Comparison of ENCODE assay signal across 14 cellular contexts in the genomic region with DNA sequence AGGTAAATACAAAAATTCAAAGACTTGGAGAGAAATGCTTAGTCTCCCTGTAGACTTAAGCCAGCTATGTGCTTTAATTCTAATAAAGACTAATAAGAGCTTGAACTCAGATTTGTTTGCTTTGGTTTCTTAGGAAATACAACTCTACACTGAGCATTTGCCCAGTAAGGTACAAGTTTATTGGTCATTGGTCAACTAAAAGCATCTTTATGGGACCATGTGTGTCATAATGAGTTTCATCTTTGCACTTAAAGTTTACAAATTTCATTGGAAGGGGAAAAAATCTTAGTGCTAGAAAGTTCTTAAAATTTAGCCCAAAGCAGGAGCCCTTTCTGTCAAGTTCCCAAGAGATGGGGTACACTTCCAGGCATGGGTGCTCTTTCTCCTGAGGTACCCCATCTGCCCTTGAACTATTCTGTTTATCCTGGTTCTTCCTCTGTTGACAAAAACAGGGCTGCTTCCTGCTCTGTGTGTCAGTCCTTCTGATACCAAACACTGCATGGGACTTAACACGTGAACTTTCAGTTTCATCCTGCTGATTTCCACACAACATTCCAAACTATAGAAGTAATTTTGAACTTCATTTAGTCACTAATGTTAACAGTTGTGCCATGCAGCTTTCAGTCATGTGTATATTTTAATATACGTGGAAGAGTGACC.
DNase-seq lines count a peak whose midpoint lies in the region; ATAC-seq and TF ChIP-seq lines count a peak whose summit lies in the region.
"Had no signal": no experiment of that assay in that cellular context is flagged by ENCODE, and none has a peak within 500 bp of the region (broad histone marks: within the 10 kb centered on the region; RNA-seq: fewer than 3 reads in every experiment).

No MANE protein-coding gene starts in this region.

- H3K4me2 ChIP-seq in mammary epithelial cell (ENCODE audit: insufficient read depth, low read depth, low read length) = no peak overlapping the region
- H3K4me2 ChIP-seq in smooth muscle cell = no peak overlapping the region

- no peak for TF ChIP-seq CTCF in mammary epithelial cell (conservative IDR thresholded peaks at IDR 0.05 in 1 of 2, IDR thresholded peaks at IDR 0.05 in 1 of 2; ENCODE audit: extremely low read depth in 1 of 2, insufficient read depth in 1 of 2, low read depth in 1 of 2, low read length in 2 of 2)
- TF ChIP-seq CTCF in heart right ventricle (IDR thresholded peaks at IDR 0.05) = no peak
- TF ChIP-seq CTCF in smooth muscle cell (IDR thresholded peaks at IDR 0.05; ENCODE audit: borderline replicate concordance, insufficient read depth, poor library complexity, severe bottlenecking) = no peak

- H3K4me3 ChIP-seq in mammary epithelial cell (replicated peaks in 1 of 3; ENCODE audit: insufficient read depth in 1 of 3, low read depth in 2 of 3, low read length in 3 of 3) (no peak overlapping the region), heart right ventricle (no peak overlapping the region), smooth muscle cell (no peak overlapping the region)
- H3K4me3 ChIP-seq: HAP-1 had no signal

- H3K4me1 ChIP-seq in mammary epithelial cell (ENCODE audit: insufficient read depth, low read length) (peaks cover 10% of the 10 kb centered on the region), heart right ventricle (peaks cover 2 to 89% (median 47%) of the 10 kb centered on the region in 9 donors), smooth muscle cell (ENCODE audit: low read depth) (no peaks in the 10 kb centered on the region)
- H3K4me1 ChIP-seq: HAP-1 had no signal

- in situ Hi-C loops in mammary epithelial cell (cut with MboI; ENCODE audit: low sequenced_read_pairs in 2 of 2) = no loop called here

- H3K9me3 ChIP-seq in mammary epithelial cell (replicated peaks; ENCODE audit: insufficient read depth, low read length) = no peaks in the 10 kb centered on the region
- no peaks in the 10 kb centered on the region for H3K9me3 ChIP-seq in heart right ventricle
- H3K9me3 ChIP-seq in smooth muscle cell (replicated peaks; ENCODE audit: low read depth) = no peaks in the 10 kb centered on the region
- H3K9me3 ChIP-seq: HAP-1 had no signal

- H2AFZ ChIP-seq in mammary epithelial cell (ENCODE audit: low read depth, low read length) (no peak overlapping the region), smooth muscle cell (ENCODE audit: low read depth) (no peak overlapping the region)

- no TSS peak for BruUV-seq in mammary epithelial cell (replicated peaks; lab: Mats Ljungman, UMichigan)

- 50% methylated on average over 2 of the region's 2 CpGs for WGBS in mammary epithelial cell (ENCODE audit: low coverage, missing lambda C conversion rate)
- WGBS in heart right ventricle, 2 donors = 0 to 15% methylated on average over 2 of the region's 2 CpGs
- WGBS in smooth muscle cell (ENCODE audit: low lambda C conversion rate) = 24% methylated on average over 2 of the region's 2 CpGs

- peak; percentile 4 to 50 (median 18) for ATAC-seq in heart right ventricle

- H3K9ac ChIP-seq in mammary epithelial cell (ENCODE audit: insufficient read depth, low read length) = no peak overlapping the region
- no peak overlapping the region for H3K9ac ChIP-seq in smooth muscle cell (ENCODE audit: low read depth)

- H3K27me3 ChIP-seq in mammary epithelial cell (ENCODE audit: insufficient read depth, low read length) (no peaks in the 10 kb centered on the region), heart right ventricle (no peaks in the 10 kb centered on the region), smooth muscle cell (ENCODE audit: low read depth) (no peaks in the 10 kb centered on the region)

- no peaks in the 10 kb centered on the region for H3F3A ChIP-seq in smooth muscle cell (ENCODE audit: low read depth)

- H3K79me2 ChIP-seq in mammary epithelial cell (ENCODE audit: insufficient read depth, low read length) = no peaks in the 10 kb centered on the region
- H3K79me2 ChIP-seq in smooth muscle cell (ENCODE audit: low read depth) = no peaks in the 10 kb centered on the region

- peak; percentile 62 for DNase-seq in ELR (ENCODE audit: low read depth)
- peak; percentile 62 for DNase-seq in mammary epithelial cell
- no peak for DNase-seq in heart right ventricle
- no peak for DNase-seq in smooth muscle cell (lab: John Stamatoyannopoulos, UW; ENCODE audit: unreplicated experiment)
- DNase-seq in amniotic stem cell (lab: John Stamatoyannopoulos, UW) = no peak
- DNase-seq in cerebellar cortex (ENCODE audit: low spot score) = no peak
- DNase-seq in islet precursor cell = no peak
- DNase-seq in activated CD4-positive, alpha-beta T cell treated with anti-CD3 and anti-CD28 coated beads, Interleukin-2, amount 50 U/mL, for 48 hours = no peak
- DNase-seq: activated CD4-positive, alpha-beta T cell treated with anti-CD3 and anti-CD28 coated beads, Interleukin-2, amount 10 ng/mL, durations not matched to agents 24 days and 14 days; cerebellar nuclear complex; head of caudate nucleus; mesendoderm; NCI-H1417 treated with DMSO at 0.1 percent for 48 hours had no signal

- peaks cover 4% of the 10 kb centered on the region for H3K36me3 ChIP-seq in mammary epithelial cell (ENCODE audit: insufficient read depth, low read length)
- H3K36me3 ChIP-seq in heart right ventricle = no peaks in the 10 kb centered on the region
- H3K36me3 ChIP-seq in smooth muscle cell (ENCODE audit: low read depth) = no peaks in the 10 kb centered on the region
- H3K36me3 ChIP-seq: HAP-1 had no signal

- intact Hi-C loops in mammary epithelial cell (cut with micrococcal nuclease) = no loop called here
- intact Hi-C loops in heart right ventricle (cut with DNase I) = loop anchor here in 1 of 10 donors (5.0 kb wide), 1 partner anchor 161 kb away; no protein-coding TSS in a partner anchor

- CTCF ChIA-PET in mammary epithelial cell (lab: Charles Lee; ENCODE audit: low non-redundant PET) = no interaction called here

- H4K20me1 ChIP-seq in mammary epithelial cell (ENCODE audit: insufficient read depth, low read length) (no peaks in the 10 kb centered on the region), smooth muscle cell (ENCODE audit: low read depth) (no peaks in the 10 kb centered on the region)

- dilution Hi-C loops in mammary epithelial cell (cut with HindIII; ENCODE audit: low sequenced_read_pairs) = no loop called here

- H3K27ac ChIP-seq in mammary epithelial cell (ENCODE audit: insufficient read depth, low read depth, low read length) = no peak overlapping the region
- H3K27ac ChIP-seq in heart right ventricle = peak overlapping the region; percentile 45 to 90 (median 81)
- H3K27ac ChIP-seq in smooth muscle cell (ENCODE audit: low read depth) = peak overlapping the region; percentile 64

Comparison
In these comparisons a context has a peak if more than half of its experiments do, and no peak if none do; other contexts are left out.
1. DNase-seq: peak in ELR (single experiment) and mammary epithelial cell (single experiment); none in heart right ventricle (0 of 2), smooth muscle cell (single experiment), amniotic stem cell (single experiment), cerebellar cortex (single experiment), islet precursor cell (single experiment) and activated CD4-positive, alpha-beta T cell treated with anti-CD3 and anti-CD28 coated beads, Interleukin-2, amount 50 U/mL, for 48 hours (0 of 2).